ENCODE assay signal across 1 cellular context in genomic region chr6:147195987-147196386, GRCh38.
TF ChIP-seq lines count a peak whose summit lies in the region.

No MANE protein-coding gene starts in this region.

TF ChIP-seq in IMR-90, 13 proteins besides CTCF, POLR2A, EP300 and RAD21:
- TF ChIP-seq SMC3 (IDR thresholded peaks at IDR 0.05; ENCODE audit: low read depth, low read length) (no peak), NFE2L2 (IDR thresholded peaks at IDR 0.05; ENCODE audit: low read depth, low read length) (no peak), USF2 (IDR thresholded peaks at IDR 0.05; ENCODE audit: low read depth, low read length) (no peak), MAZ (IDR thresholded peaks at IDR 0.05; ENCODE audit: borderline replicate concordance, low read depth, low read length) (no peak), MXI1 (IDR thresholded peaks at IDR 0.05; ENCODE audit: borderline replicate concordance, low read depth, low read length) (no peak), MAFK (IDR thresholded peaks at IDR 0.05; ENCODE audit: low read depth, low read length) (no peak), FOS (IDR thresholded peaks at IDR 0.05; ENCODE audit: low read depth, low read length) (no peak), CEBPB (IDR thresholded peaks at IDR 0.05; ENCODE audit: low read depth, low read length) (no peak), CHD1 (IDR thresholded peaks at IDR 0.05; ENCODE audit: low read depth, low read length) (no peak), ELK1 (IDR thresholded peaks at IDR 0.05; ENCODE audit: borderline replicate concordance, low read depth, low read length) (no peak), RCOR1 (IDR thresholded peaks at IDR 0.05; ENCODE audit: insufficient replicate concordance, low read length) (no peak), BHLHE40 (IDR thresholded peaks at IDR 0.05; ENCODE audit: low read depth, low read length) (no peak), RFX5 (IDR thresholded peaks at IDR 0.05; ENCODE audit: low read depth, low read length) (no peak)
